ENCODE assay signal across 9 cellular contexts in genomic region chr7:122305475-122306319, GRCh38. TPM values are rescaled to one million over a fixed set of nuclear protein-coding genes. Genes with fewer than 3 reads are reported as not detected.
DNase-seq lines count a peak whose midpoint lies in the region; ATAC-seq and TF ChIP-seq lines count a peak whose summit lies in the region.
"Had no signal": no experiment of that assay in that cellular context is flagged by ENCODE, and none has a peak within 500 bp of the region (broad histone marks: within the 10 kb centered on the region; RNA-seq: fewer than 3 reads in every experiment).

No MANE protein-coding gene starts in this region.

- ATAC-seq in HG03378 (IDR thresholded peaks at IDR 0.05; ENCODE audit: unreplicated experiment) (no peak), HG02623 (IDR thresholded peaks at IDR 0.05; ENCODE audit: unreplicated experiment) (no peak), HG03159 (IDR thresholded peaks at IDR 0.05; ENCODE audit: unreplicated experiment) (no peak)

- intact Hi-C loops in colonic mucosa (cut with DNase I) = no loop called here

- H3K27ac ChIP-seq in colonic mucosa (no peak overlapping the region), muscle layer of duodenum (ENCODE audit: low read length) (no peak overlapping the region)

- H3K27me3 ChIP-seq in colonic mucosa (peaks cover 96% of the 10 kb centered on the region), muscle layer of duodenum (ENCODE audit: low read depth, low read length) (peaks cover 92% of the 10 kb centered on the region)

- H3K9ac ChIP-seq in colonic mucosa (ENCODE audit: low read depth in 2 of 2, low read length in 2 of 2) = no peak overlapping the region

- H3K4me1 ChIP-seq in colonic mucosa (peaks cover 10% of the 10 kb centered on the region), muscle layer of duodenum (ENCODE audit: control insufficient read depth in 1 of 2, insufficient read depth in 2 of 2, low read length in 2 of 2) (peaks cover 0 to 51% of the 10 kb centered on the region in 2 donors)

- DNase-seq in AG20443 (ENCODE audit: low spot score) (peak; percentile 17), NCI-H1105 (lab: John Stamatoyannopoulos, UW) (peak; percentile 46), colonic mucosa (no peak), midbrain (lab: John Stamatoyannopoulos, UW) (no peak)

- no peaks in the 10 kb centered on the region for H3K36me3 ChIP-seq in colonic mucosa
- H3K36me3 ChIP-seq in muscle layer of duodenum (ENCODE audit: control insufficient read depth in 1 of 2, insufficient read depth in 2 of 2, low read length in 2 of 2) = no peaks in the 10 kb centered on the region

- H3K4me3 ChIP-seq in colonic mucosa (peak overlapping the region; percentile 16), muscle layer of duodenum (ENCODE audit: low read depth in 1 of 2, low read length in 2 of 2) (peak overlapping the region; percentile 21 to 57)

- no peaks in the 10 kb centered on the region for H3K9me3 ChIP-seq in colonic mucosa
- no peaks in the 10 kb centered on the region for H3K9me3 ChIP-seq in muscle layer of duodenum (ENCODE audit: control insufficient read depth in 1 of 2, low read length in 2 of 2)

- TF ChIP-seq CTCF in colonic mucosa (IDR thresholded peaks at IDR 0.05) = no peak

RNA-seq across cellular contexts. Expression of gene FEZF1, which starts 1.1 kb away (rescaled TPM):
- not detected for total RNA-seq in colonic mucosa
- total RNA-seq: glomerular endothelial cell had no signal

Comparison
In these comparisons a context has a peak if more than half of its experiments do, and no peak if none do; other contexts are left out.
1. DNase-seq: peak in AG20443 (single experiment) and NCI-H1105 (single experiment); none in colonic mucosa (single experiment) and midbrain (single experiment).